6 cellular contexts compared by ENCODE assay signal in the genomic region with DNA sequence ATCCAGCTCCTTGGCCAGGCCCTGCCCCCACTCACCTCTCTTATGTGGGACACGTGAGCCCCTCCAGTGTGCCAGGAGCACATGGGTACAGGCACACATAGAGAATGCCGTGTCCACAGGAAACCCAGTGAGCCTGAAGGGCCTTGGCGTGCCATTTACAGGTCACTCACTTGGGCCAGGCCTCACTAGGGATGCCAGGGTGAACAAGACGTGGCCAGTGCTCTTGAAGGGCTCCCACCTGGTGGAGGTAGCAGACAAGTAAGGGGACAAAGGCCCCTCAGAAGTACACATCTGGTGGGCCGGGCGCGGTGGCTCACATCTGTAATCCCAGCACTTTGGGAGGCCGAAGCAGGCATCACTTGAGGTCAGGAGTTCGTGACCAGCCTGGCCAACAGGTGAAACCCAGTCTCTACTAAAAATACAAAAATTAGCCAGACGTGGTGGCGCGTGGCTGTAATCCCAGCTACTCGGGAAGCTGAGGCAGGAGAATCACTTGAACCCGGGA. TPM values are rescaled to one million over a fixed set of nuclear protein-coding genes. Genes with fewer than 3 reads are reported as not detected.
"Had no signal": no experiment of that assay in that cellular context is flagged by ENCODE, and none has a peak within 500 bp of the region (broad histone marks: within the 10 kb centered on the region; RNA-seq: fewer than 3 reads in every experiment).

No MANE protein-coding gene starts in this region.

- H3K4me3 ChIP-seq: K562 had no signal

- H3K4me2 ChIP-seq: KMS-11 had no signal

- H3K9ac ChIP-seq: KMS-11 had no signal

- H3K27ac ChIP-seq: HL-60, KMS-11 had no signal

RNA-seq across cellular contexts. Expression of gene C1QL2, which starts 15.1 kb away (rescaled TPM):
- total RNA-seq: HepG2, HT-29, K562 had no signal
- polyA plus RNA-seq: HepG2, IgD-negative memory B cell, K562 had no signal
